Comparison of ENCODE assay signal across 8 cellular contexts in genomic region chr4:98939892-98940298, GRCh38. TPM values are rescaled to one million over a fixed set of nuclear protein-coding genes. Genes with fewer than 3 reads are reported as not detected.
DNase-seq lines count a peak whose midpoint lies in the region; ATAC-seq, FAIRE-seq and TF ChIP-seq lines count a peak whose summit lies in the region.

No MANE protein-coding gene starts in this region.

- H3K9me3 ChIP-seq in GM23248 (ENCODE audit: low read depth) (no peaks in the 10 kb centered on the region), HepG2 (ENCODE audit: low read length) (no peaks in the 10 kb centered on the region)

- TF ChIP-seq RAD21 in HepG2 (CRISPR knock-in tag; IDR thresholded peaks at IDR 0.05) = no peak

- 51% methylated on average over 2 of the region's 2 CpGs for WGBS in GM23248 (ENCODE audit: low coverage in 1 of 2, low lambda C conversion rate in 2 of 2, missing lambda C conversion rate in 2 of 2), 2 experiments
- WGBS in HepG2 (ENCODE audit: low lambda C conversion rate) = 25% methylated on average over 2 of the region's 2 CpGs

- H4K20me1 ChIP-seq in GM23248 (ENCODE audit: insufficient read depth) (no peaks in the 10 kb centered on the region), HepG2 (ENCODE audit: insufficient read depth, low read length) (no peaks in the 10 kb centered on the region)

- H3K9me2 ChIP-seq in GM23248 (ENCODE audit: insufficient read depth) = no peaks in the 10 kb centered on the region

- H3K27me3 ChIP-seq in GM23248 (replicated peaks; ENCODE audit: insufficient read depth) (no peaks in the 10 kb centered on the region), HepG2 (ENCODE audit: control insufficient read depth in 1 of 2, insufficient read depth in 2 of 2, low read length in 2 of 2) (no peaks in the 10 kb centered on the region)

- peaks cover 14% of the 10 kb centered on the region; the same call in 1 of the 2 replicates for H3F3A ChIP-seq in GM23248 (ENCODE audit: insufficient read depth)

- H3K4me3 ChIP-seq in GM23248 (no peak overlapping the region), HepG2 (replicated peaks in 1 of 3; ENCODE audit: insufficient read depth in 1 of 3, low read depth in 2 of 3, low read length in 3 of 3) (no peak overlapping the region)

- CTCF ChIA-PET in HepG2 (lab: Yijun Ruan, JAX; ENCODE audit: low intra/inter-chr PET ratio, low total read pairs) = interaction anchor here (1.5 to 1.6 kb wide), 2 partner anchors 116 to 523 kb away, joined by 5 to 7 read pairs; no protein-coding TSS in a partner anchor

- DNase-seq in NCI-H2196 (lab: John Stamatoyannopoulos, UW; ENCODE audit: unreplicated experiment) (peak; percentile 9), NCI-H2196 treated with DMSO at 0.1 percent for 48 hours (lab: John Stamatoyannopoulos, UW; ENCODE audit: unreplicated experiment) (no peak), GM23248 (peak; percentile 79), NCI-H2171 treated with DMSO at 0.1 percent for 48 hours (lab: John Stamatoyannopoulos, UW) (peak; percentile 26), HepG2 (ENCODE audit: low spot score) (peak; percentile 35), GM19240 (ENCODE audit: insufficient read length, low spot score) (no peak), posterior vena cava (ENCODE audit: low spot score) (no peak)
- DNase-seq in central memory CD4-positive, alpha-beta T cell = peak; percentile 12

- H3K36me3 ChIP-seq in GM23248 (ENCODE audit: low read depth) = no peaks in the 10 kb centered on the region
- no peaks in the 10 kb centered on the region for H3K36me3 ChIP-seq in HepG2 (replicated peaks in 1 of 2; ENCODE audit: control insufficient read depth in 1 of 2, insufficient read depth in 2 of 2, low read length in 2 of 2)

- ATAC-seq in HepG2 = peak; percentile 73

- peak; percentile 62 for TF ChIP-seq CTCF in HepG2 (CRISPR knock-in tag; IDR thresholded peaks at IDR 0.05)

- POLR2A ChIA-PET in HepG2 (lab: Yijun Ruan, JAX) = no interaction called here

- BruUV-seq in HepG2 (replicated peaks; lab: Mats Ljungman, UMichigan) = no TSS peak

- in situ Hi-C loops in GM23248 (cut with MboI) = no loop called here
- in situ Hi-C loops in HepG2 (cut with HindIII; ENCODE audit: extremely low pct_ligation_motif_present, low pct_unique_long_range_greater_than_20kb) = no loop called here

- H3K27ac ChIP-seq in GM23248 (no peak overlapping the region), HepG2 (ENCODE audit: extremely low read length, insufficient read depth, low read length) (no peak overlapping the region)

- intact Hi-C loops in HepG2 (cut with micrococcal nuclease; ENCODE audit: unreplicated experiment) (loop anchor here (1.0 to 10.0 kb wide), 3 partner anchors 117 to 523 kb away; no protein-coding TSS in a partner anchor), posterior vena cava (cut with DNase I) (loop anchor here (2.0 to 10.0 kb wide), 3 partner anchors 55 to 115 kb away; partner anchors contain the start of gene METAP1 (in 1 of the 2))

- H3K4me2 ChIP-seq in GM23248 (ENCODE audit: unreplicated experiment) = no peak overlapping the region
- H3K4me2 ChIP-seq in HepG2 (ENCODE audit: low read depth, low read length) = no peak overlapping the region

- no peak for TF ChIP-seq POLR2A in HepG2 (IDR thresholded peaks at IDR 0.05; ENCODE audit: insufficient read depth in 1 of 2, low read depth in 2 of 2, low read length in 2 of 2)

- H3K4me1 ChIP-seq in GM23248 (ENCODE audit: insufficient read depth) (peaks cover 18% of the 10 kb centered on the region), HepG2 (ENCODE audit: insufficient read depth, low read length) (peaks cover 36% of the 10 kb centered on the region)

- FAIRE-seq in HepG2 (lab: Jason Lieb, UNC) = no peak

- TF ChIP-seq EP300 in HepG2 (IDR thresholded peaks at IDR 0.05; ENCODE audit: low read depth in 2 of 2, low read length in 2 of 2) (no peak), HepG2 (CRISPR knock-in tag; IDR thresholded peaks at IDR 0.05; ENCODE audit: borderline replicate concordance) (no peak)

- H3K79me2 ChIP-seq in GM23248 (ENCODE audit: insufficient read depth) (no peaks in the 10 kb centered on the region), HepG2 (ENCODE audit: insufficient read depth, low read length) (no peaks in the 10 kb centered on the region)

- H3K9ac ChIP-seq in GM23248 = no peak overlapping the region
- no peak overlapping the region for H3K9ac ChIP-seq in HepG2 (ENCODE audit: insufficient read depth, low read depth, low read length)

- peak overlapping the region; percentile 47 for H2AFZ ChIP-seq in GM23248
- H2AFZ ChIP-seq in HepG2 (ENCODE audit: low read length) = no peak overlapping the region

TF ChIP-seq in HepG2, 621 proteins besides CTCF, POLR2A, EP300 and RAD21 (continues in another document):
- TF ChIP-seq HNF1B (CRISPR knock-in tag; IDR thresholded peaks at IDR 0.05) (no peak), STAG1 (CRISPR knock-in tag; IDR thresholded peaks at IDR 0.05) (peak; percentile 54), KMT2B (CRISPR knock-in tag; IDR thresholded peaks at IDR 0.05) (no peak)

RNA-seq across cellular contexts. Expression of gene EIF4E, which starts 11.0 kb away (rescaled TPM):
- total RNA-seq in GM23248 (2014; rRNA removed; shearing (Covaris generic)) = 133 and 135 TPM in 2 replicates
- 105 and 113 TPM in 2 replicates for polyA plus RNA-seq in GM23248 (2016; fragmentation: Nextera tagmentation; extraction: Ambion mirVana)
- total RNA-seq in HepG2 (2016; rRNA removed; fragmentation: Illumina TruSeq; extraction: Trizol) = 194 and 288 TPM in 2 replicates
- total RNA-seq in HepG2 (2016; cell fraction: cytosol; rRNA removed; fragmentation: Illumina TruSeq; extraction: Trizol; ENCODE audit: low read depth) = 40.9 and 48.1 TPM in 2 replicates
- total RNA-seq in HepG2 (2016; cell fraction: insoluble cytoplasmic fraction; rRNA removed; fragmentation: Illumina TruSeq; extraction: Trizol) = 189 and 288 TPM in 2 replicates
- 81.4 and 95.8 TPM in 2 replicates for total RNA-seq in HepG2 (2016; cell fraction: membrane; rRNA removed; fragmentation: Illumina TruSeq; extraction: Trizol)
- 82.9 and 99.3 TPM in 2 replicates for total RNA-seq in HepG2 (2016; cell fraction: nucleus; rRNA removed; fragmentation: Illumina TruSeq; extraction: Trizol)
- 37.1 and 50.8 TPM in 2 replicates for polyA plus RNA-seq in HepG2 (2011; rRNA removed)
- 26.0 and 35.9 TPM in 2 replicates for polyA plus RNA-seq in HepG2 (2011; cell fraction: cytosol; rRNA removed)
- 15.4 and 20.2 TPM in 2 replicates for polyA plus RNA-seq in HepG2 (2011; cell fraction: nucleus; rRNA removed)
- 53.5 and 67.1 TPM in 2 replicates for polyA plus RNA-seq in HepG2 (2012)
- polyA plus RNA-seq in HepG2 (2016; cell fraction: cytosol; fragmentation: Illumina TruSeq; extraction: Trizol; ENCODE audit: low read depth) = 13.9 and 17.2 TPM in 2 replicates
- polyA plus RNA-seq in HepG2 (2016; cell fraction: insoluble cytoplasmic fraction; fragmentation: Illumina TruSeq; extraction: Trizol; ENCODE audit: low read depth) = 202 and 240 TPM in 2 replicates
- 27.3 and 34.3 TPM in 2 replicates for polyA plus RNA-seq in HepG2 (2016; cell fraction: membrane; fragmentation: Illumina TruSeq; extraction: Trizol; ENCODE audit: low read depth)
- 73.4 and 87.3 TPM in 2 replicates for polyA plus RNA-seq in HepG2 (2016; cell fraction: nucleus; fragmentation: Illumina TruSeq; extraction: Trizol; ENCODE audit: insufficient read depth, low read depth)
- 17.0 and 19.1 TPM in 2 replicates for polyA minus RNA-seq in HepG2 (2011; rRNA and poly(A)+ RNA removed; ENCODE audit: low replicate concordance)
- 66.1 and 67.1 TPM in 2 replicates for polyA minus RNA-seq in HepG2 (2011; cell fraction: cytosol; rRNA and poly(A)+ RNA removed)
- 70.2 and 70.7 TPM in 2 replicates for polyA minus RNA-seq in HepG2 (2011; cell fraction: nucleus; rRNA and poly(A)+ RNA removed)
- total RNA-seq in posterior vena cava = 10 to 100 TPM; 52.7 to 71.1 TPM

RNA-seq across cellular contexts. Expression of gene METAP1, which starts 55.6 kb away (rescaled TPM):
- 43.4 and 59.2 TPM in 2 replicates for total RNA-seq in GM23248 (2014; rRNA removed; shearing (Covaris generic))
- polyA plus RNA-seq in GM23248 (2016; fragmentation: Nextera tagmentation; extraction: Ambion mirVana) = 33.3 and 35.9 TPM in 2 replicates
- 44.9 and 64.9 TPM in 2 replicates for total RNA-seq in HepG2 (2016; rRNA removed; fragmentation: Illumina TruSeq; extraction: Trizol)
- total RNA-seq in HepG2 (2016; cell fraction: cytosol; rRNA removed; fragmentation: Illumina TruSeq; extraction: Trizol; ENCODE audit: low read depth) = 8.5 and 8.7 TPM in 2 replicates
- total RNA-seq in HepG2 (2016; cell fraction: insoluble cytoplasmic fraction; rRNA removed; fragmentation: Illumina TruSeq; extraction: Trizol) = 45.2 and 57.5 TPM in 2 replicates
- total RNA-seq in HepG2 (2016; cell fraction: membrane; rRNA removed; fragmentation: Illumina TruSeq; extraction: Trizol) = 25.3 and 33.1 TPM in 2 replicates
- 45.5 and 49.9 TPM in 2 replicates for total RNA-seq in HepG2 (2016; cell fraction: nucleus; rRNA removed; fragmentation: Illumina TruSeq; extraction: Trizol)
- 39.1 and 53.5 TPM in 2 replicates for polyA plus RNA-seq in HepG2 (2011; rRNA removed)
- 34.1 and 44.5 TPM in 2 replicates for polyA plus RNA-seq in HepG2 (2011; cell fraction: cytosol; rRNA removed)
- polyA plus RNA-seq in HepG2 (2011; cell fraction: nucleus; rRNA removed) = 33.0 and 39.6 TPM in 2 replicates
- polyA plus RNA-seq in HepG2 (2012) = 72.1 and 96.8 TPM in 2 replicates
- 5.6 and 11.0 TPM in 2 replicates for polyA plus RNA-seq in HepG2 (2016; cell fraction: cytosol; fragmentation: Illumina TruSeq; extraction: Trizol; ENCODE audit: low read depth)
- polyA plus RNA-seq in HepG2 (2016; cell fraction: insoluble cytoplasmic fraction; fragmentation: Illumina TruSeq; extraction: Trizol; ENCODE audit: low read depth) = 71.3 and 71.6 TPM in 2 replicates
- polyA plus RNA-seq in HepG2 (2016; cell fraction: membrane; fragmentation: Illumina TruSeq; extraction: Trizol; ENCODE audit: low read depth) = 21.0 and 26.3 TPM in 2 replicates
- polyA plus RNA-seq in HepG2 (2016; cell fraction: nucleus; fragmentation: Illumina TruSeq; extraction: Trizol; ENCODE audit: insufficient read depth, low read depth) = 63.4 and 65.6 TPM in 2 replicates
- polyA minus RNA-seq in HepG2 (2011; rRNA and poly(A)+ RNA removed; ENCODE audit: low replicate concordance) = 59.9 and 94.0 TPM in 2 replicates
- polyA minus RNA-seq in HepG2 (2011; cell fraction: cytosol; rRNA and poly(A)+ RNA removed) = 41.7 and 52.1 TPM in 2 replicates
- polyA minus RNA-seq in HepG2 (2011; cell fraction: nucleus; rRNA and poly(A)+ RNA removed) = 85.4 and 89.1 TPM in 2 replicates
- total RNA-seq in posterior vena cava = 10 to 100 TPM; 43.3 to 46.1 TPM

Comparison
In these comparisons a context has a peak if more than half of its experiments do, and no peak if none do; other contexts are left out.
1. DNase-seq: peak in NCI-H2196 (single experiment), GM23248 (single experiment), NCI-H2171 treated with DMSO at 0.1 percent for 48 hours (single experiment), central memory CD4-positive, alpha-beta T cell (single experiment) and HepG2 (single experiment); none in NCI-H2196 treated with DMSO at 0.1 percent for 48 hours (single experiment), GM19240 (single experiment) and posterior vena cava (single experiment).